In genomic region chr9:73813546-73813945, GRCh38 we compare ENCODE assay signal across 8 cellular contexts.
"Had no signal": no experiment of that assay in that cellular context is flagged by ENCODE, and none has a peak within 500 bp of the region (broad histone marks: within the 10 kb centered on the region; RNA-seq: fewer than 3 reads in every experiment).

No MANE protein-coding gene starts in this region.

- ATAC-seq: HCT116, HepG2 had no signal

- H3K36me3 ChIP-seq: HAP-1 had no signal

- H3K9me3 ChIP-seq: HAP-1 had no signal

- H3K4me1 ChIP-seq: HAP-1 had no signal

- H3K9ac ChIP-seq: GM23248 had no signal

- DNase-seq: GM23248, GOT3, H7, HFFc6, KBM-7 had no signal

- H3K4me3 ChIP-seq: GM23248, HAP-1 had no signal
